19 cellular contexts compared by ENCODE assay signal in the genomic region with DNA sequence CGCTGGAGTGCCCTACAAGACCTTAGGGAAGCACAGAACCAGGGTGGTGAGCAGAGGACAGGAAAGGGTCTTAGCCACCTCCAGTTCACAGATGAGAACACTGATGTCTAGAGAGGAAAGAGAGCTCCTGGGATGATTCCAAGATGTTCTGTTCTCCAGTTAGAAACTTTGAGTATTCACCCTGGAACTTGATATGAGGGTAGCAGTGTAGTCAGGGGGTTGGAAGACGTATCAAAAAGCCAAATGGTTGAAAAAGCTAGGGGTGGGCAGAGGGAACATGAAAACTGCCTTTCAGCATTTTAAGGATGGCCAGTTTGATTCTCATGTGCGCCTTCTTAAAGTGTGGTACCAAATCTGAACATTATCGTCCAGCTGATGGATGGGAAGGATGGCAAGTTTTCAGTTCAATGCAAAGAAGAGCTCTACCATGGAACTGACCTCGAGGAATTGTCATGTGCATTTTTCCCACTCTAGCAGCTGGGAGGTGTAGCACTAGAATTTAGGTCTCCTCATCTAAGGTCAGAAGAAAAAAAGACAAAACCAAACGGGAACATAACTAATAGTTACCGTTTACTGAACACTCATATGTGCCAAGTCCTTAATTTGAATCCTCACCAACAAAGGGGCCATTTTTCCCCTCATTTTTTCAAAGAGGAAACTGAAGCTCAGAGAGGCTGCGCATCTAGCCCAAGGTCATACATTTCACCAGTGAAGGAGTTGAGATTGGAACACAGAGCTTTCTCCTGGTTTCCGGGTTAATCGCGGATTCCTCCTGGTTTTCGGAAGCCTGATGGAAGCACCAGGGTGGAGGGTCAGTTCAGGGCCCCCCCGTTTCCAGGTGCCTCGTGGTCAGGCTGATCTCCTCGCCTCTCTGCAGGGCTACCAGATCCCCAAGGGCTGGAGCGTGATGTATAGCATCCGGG. TPM values are rescaled to one million over a fixed set of nuclear protein-coding genes. Genes with fewer than 3 reads are reported as not detected.
DNase-seq lines count a peak whose midpoint lies in the region; ATAC-seq, FAIRE-seq and TF ChIP-seq lines count a peak whose summit lies in the region.
"Had no signal": no experiment of that assay in that cellular context is flagged by ENCODE, and none has a peak within 500 bp of the region (broad histone marks: within the 10 kb centered on the region; RNA-seq: fewer than 3 reads in every experiment).

No MANE protein-coding gene starts in this region.

- intact Hi-C loops in Caco-2 (cut with micrococcal nuclease; ENCODE audit: unreplicated experiment), result loop anchor here (5.0 kb wide), 1 partner anchor 60 kb away; no protein-coding TSS in a partner anchor

- H3K36me3 ChIP-seq in Caco-2 (ENCODE audit: control insufficient read depth, insufficient read depth, low read length) (no peaks in the 10 kb centered on the region), HUES64 (ENCODE audit: insufficient read depth, low read length) (no peaks in the 10 kb centered on the region), ectodermal cell (ENCODE audit: control insufficient read depth, insufficient read depth, low read length) (no peaks in the 10 kb centered on the region), neural cell (ENCODE audit: insufficient read depth, low read length) (no peaks in the 10 kb centered on the region)
- H3K36me3 ChIP-seq: upper lobe of left lung had no signal

- no peak overlapping the region for H3K27ac Mint-ChIP-seq in Caco-2 (ENCODE audit: unreplicated experiment)
- no peak overlapping the region for H3K27ac Mint-ChIP-seq in natural killer cell treated with Interleukin-12 subunit alpha and Interleukin-12 subunit beta and Interleukin-15 and Interleukin-18, amount 100 ng/mL, for 72 hours
- H3K27ac Mint-ChIP-seq: activated CD8-positive, alpha-beta T cell treated with anti-CD3 and anti-CD28 coated beads for 36 hours had no signal

- peaks cover 14% of the 10 kb centered on the region for H3K27me3 Mint-ChIP-seq in Caco-2 (ENCODE audit: insufficient read depth, unreplicated experiment)
- H3K27me3 Mint-ChIP-seq in natural killer cell treated with Interleukin-12 subunit alpha and Interleukin-12 subunit beta and Interleukin-15 and Interleukin-18, amount 100 ng/mL, for 72 hours, result peaks cover 64 to 69% of the 10 kb centered on the region in 2 donors

- 29% methylated on average over 17 of the region's 17 CpGs for WGBS in HUES64
- WGBS in ectodermal cell, 2 experiments, result 28 to 33% methylated on average over 17 of the region's 17 CpGs

- no peaks in the 10 kb centered on the region for H3K4me1 Mint-ChIP-seq in Caco-2 (ENCODE audit: low read depth, unreplicated experiment)
- peaks cover 3 to 9% of the 10 kb centered on the region in 2 donors for H3K4me1 Mint-ChIP-seq in natural killer cell treated with Interleukin-12 subunit alpha and Interleukin-12 subunit beta and Interleukin-15 and Interleukin-18, amount 100 ng/mL, for 72 hours (ENCODE audit: low read depth in 2 of 2)

- H3K4me3 ChIP-seq in Caco-2 (ENCODE audit: low read depth, low read length) (peak overlapping the region; percentile 30), HUES64 (ENCODE audit: low read length) (peak overlapping the region; percentile 46), ectodermal cell (ENCODE audit: insufficient read depth, low read depth, low read length) (peak overlapping the region; percentile 39), neural cell (ENCODE audit: low read length) (peak overlapping the region; percentile 74)
- H3K4me3 ChIP-seq: SK-N-MC, upper lobe of left lung had no signal

- no peaks in the 10 kb centered on the region for H3K9me3 Mint-ChIP-seq in Caco-2 (ENCODE audit: unreplicated experiment)
- no peaks in the 10 kb centered on the region for H3K9me3 Mint-ChIP-seq in natural killer cell treated with Interleukin-12 subunit alpha and Interleukin-12 subunit beta and Interleukin-15 and Interleukin-18, amount 100 ng/mL, for 72 hours
- H3K9me3 Mint-ChIP-seq: activated CD8-positive, alpha-beta T cell treated with anti-CD3 and anti-CD28 coated beads for 36 hours had no signal

- TF ChIP-seq CTCF in Caco-2 (IDR thresholded peaks at IDR 0.05; ENCODE audit: insufficient read depth in 1 of 2, low read depth in 1 of 2, low read length in 1 of 2, severe bottlenecking in 1 of 2, unreplicated experiment in 1 of 2), result no peak
- no peak for TF ChIP-seq CTCF in neural cell (IDR thresholded peaks at IDR 0.05; ENCODE audit: poor library complexity, severe bottlenecking)
- no peak for TF ChIP-seq CTCF in D721Med (IDR thresholded peaks at IDR 0.05; ENCODE audit: insufficient read depth, missing control alignments)

- no peak for ATAC-seq in HG03460 (IDR thresholded peaks at IDR 0.05; ENCODE audit: unreplicated experiment)
- no peak for ATAC-seq in natural killer cell treated with Interleukin-12 subunit alpha and Interleukin-12 subunit beta and Interleukin-15 and Interleukin-18, amount 100 ng/mL, for 72 hours
- ATAC-seq: activated CD8-positive, alpha-beta T cell treated with anti-CD3 and anti-CD28 coated beads for 36 hours; sciatic nerve had no signal

- peaks cover 3% of the 10 kb centered on the region; the same call in 1 of the 2 replicates for H3K27me3 ChIP-seq in Caco-2 (replicated peaks; ENCODE audit: control insufficient read depth, insufficient read depth, low read length)
- peaks cover 100% of the 10 kb centered on the region for H3K27me3 ChIP-seq in HUES64 (ENCODE audit: insufficient read depth, low read length)
- peaks cover 100% of the 10 kb centered on the region for H3K27me3 ChIP-seq in ectodermal cell (ENCODE audit: control insufficient read depth, insufficient read depth, low read length, poor library complexity, severe bottlenecking)
- peaks cover 99% of the 10 kb centered on the region for H3K27me3 ChIP-seq in neural cell (ENCODE audit: insufficient read depth, low read depth, low read length)

- peak overlapping the region; percentile 63 for H3K4me3 Mint-ChIP-seq in Caco-2 (ENCODE audit: unreplicated experiment)
- no peak overlapping the region for H3K4me3 Mint-ChIP-seq in natural killer cell treated with Interleukin-12 subunit alpha and Interleukin-12 subunit beta and Interleukin-15 and Interleukin-18, amount 100 ng/mL, for 72 hours
- H3K4me3 Mint-ChIP-seq: activated CD8-positive, alpha-beta T cell treated with anti-CD3 and anti-CD28 coated beads for 36 hours had no signal

- no peak overlapping the region for H3K9ac ChIP-seq in HUES64 (ENCODE audit: low read depth, low read length)
- peak overlapping the region; percentile 26 for H3K9ac ChIP-seq in neural cell (ENCODE audit: low read length)

- BruUV-seq in Caco-2 (replicated peaks; lab: Mats Ljungman, UMichigan), result no TSS peak

- H3K36me3 Mint-ChIP-seq in Caco-2 (ENCODE audit: insufficient read depth, unreplicated experiment), result peaks cover 6% of the 10 kb centered on the region
- H3K36me3 Mint-ChIP-seq in natural killer cell treated with Interleukin-12 subunit alpha and Interleukin-12 subunit beta and Interleukin-15 and Interleukin-18, amount 100 ng/mL, for 72 hours, result no peaks in the 10 kb centered on the region

- CTCF ChIA-PET in Caco-2 (lab: Charles Lee), result interaction anchor here (1.0 kb wide), 1 partner anchor 61 kb away, joined by 4 read pairs; no protein-coding TSS in a partner anchor

- H4K20me1 ChIP-seq in neural cell (ENCODE audit: insufficient read depth), result no peaks in the 10 kb centered on the region

- no peaks in the 10 kb centered on the region for H3K79me2 ChIP-seq in neural cell (replicated peaks; ENCODE audit: insufficient read depth, low read length)

- DNase-seq in Caco-2, result no peak
- no peak for DNase-seq in natural killer cell treated with Interleukin-12 subunit alpha and Interleukin-12 subunit beta and Interleukin-15 and Interleukin-18, amount 100 ng/mL, for 72 hours (ENCODE audit: low spot score)
- no peak for DNase-seq in D721Med (ENCODE audit: insufficient read length, low spot score)
- DNase-seq in stimulated activated CD4-positive, alpha-beta T cell treated with anti-CD3 and anti-CD28 coated beads, Interleukin-4, amount 100 ng/mL, for 24 hours, result no peak
- DNase-seq: AML-193; DMS153; GOT3; stimulated activated CD4-positive, alpha-beta T cell treated with anti-CD3 and anti-CD28 coated beads, Interleukin-4, amount 100 ng/mL, for 4 hours had no signal

- peak overlapping the region; percentile 51 for H3K4me2 ChIP-seq in neural cell (ENCODE audit: low read length)

- no peaks in the 10 kb centered on the region for H3K9me3 ChIP-seq in Caco-2
- no peaks in the 10 kb centered on the region for H3K9me3 ChIP-seq in HUES64 (ENCODE audit: insufficient read depth, low read depth, low read length)
- H3K9me3 ChIP-seq in ectodermal cell (ENCODE audit: control insufficient read depth, low read length), result no peaks in the 10 kb centered on the region
- peaks cover 4% of the 10 kb centered on the region for H3K9me3 ChIP-seq in neural cell (ENCODE audit: low read length)
- H3K9me3 ChIP-seq: upper lobe of left lung had no signal

- H2AFZ ChIP-seq in neural cell (ENCODE audit: low read depth, low read length), result no peak overlapping the region

- no peak for TF ChIP-seq RAD21 in neural cell (conservative IDR thresholded peaks at IDR 0.05)

- H3K27ac ChIP-seq in HUES64 (ENCODE audit: low read depth, low read length) (no peak overlapping the region), ectodermal cell (ENCODE audit: insufficient read depth, low read depth, low read length, poor library complexity, severe bottlenecking) (no peak overlapping the region), neural cell (ENCODE audit: low read length) (no peak overlapping the region)
- H3K27ac ChIP-seq: SK-N-MC, upper lobe of left lung had no signal

- POLR2A ChIA-PET in Caco-2 (lab: Charles Lee), result no interaction called here

- no peak for TF ChIP-seq EP300 in neural cell (conservative IDR thresholded peaks at IDR 0.05; ENCODE audit: poor library complexity, severe bottlenecking)

- H3K4me1 ChIP-seq in Caco-2 (peaks cover 6% of the 10 kb centered on the region), HUES64 (ENCODE audit: insufficient read depth, low read length) (peaks cover 13% of the 10 kb centered on the region; the same call in 1 of the 2 replicates), ectodermal cell (ENCODE audit: control insufficient read depth, insufficient read depth, low read length) (peaks cover 13% of the 10 kb centered on the region)

- no peaks in the 10 kb centered on the region for H3F3A ChIP-seq in neural cell (ENCODE audit: insufficient read depth, low read length, poor library complexity, severe bottlenecking)

- no peaks in the 10 kb centered on the region for H3K9me2 ChIP-seq in neural cell (ENCODE audit: insufficient read depth, low read length)

- no peak for FAIRE-seq in D721Med (lab: Jason Lieb, UNC)
- FAIRE-seq: TTC549 had no signal

RNA-seq across cellular contexts. Expression of a gene that starts 6.0 kb away (rescaled TPM):
- 0.82 and 0.93 TPM in 2 replicates for total RNA-seq in Caco-2 (2022)
- polyA plus RNA-seq in HUES64 (2013, experiment 1 of 2), result 30.6 TPM
- 25.4 TPM for polyA plus RNA-seq in HUES64 (2013, experiment 2 of 2)
- 60.5 TPM for polyA plus RNA-seq in ectodermal cell (2013, experiment 1 of 4)
- 28.7 TPM for polyA plus RNA-seq in ectodermal cell (2013, experiment 2 of 4)
- polyA plus RNA-seq in ectodermal cell (2013, experiment 3 of 4), result 38.5 TPM
- polyA plus RNA-seq in ectodermal cell (2013, experiment 4 of 4), result 34.6 TPM
- polyA plus RNA-seq in neural cell, result 0.64 and 0.77 TPM in 2 replicates
- not detected in 2 replicates for polyA minus RNA-seq in neural cell
- not detected for total RNA-seq in natural killer cell treated with Interleukin-12 subunit alpha and Interleukin-12 subunit beta and Interleukin-15 and Interleukin-18, amount 100 ng/mL, for 72 hours
- total RNA-seq: activated CD8-positive, alpha-beta T cell treated with anti-CD3 and anti-CD28 coated beads for 36 hours; OCI-LY7; sciatic nerve; upper lobe of left lung had no signal

RNA-seq across cellular contexts. Expression of a gene that starts 7.1 kb away (rescaled TPM):
- 0.09 and 0.16 TPM in 2 replicates for total RNA-seq in Caco-2 (2022)
- 4.1 TPM for polyA plus RNA-seq in HUES64 (2013, experiment 1 of 2)
- polyA plus RNA-seq in HUES64 (2013, experiment 2 of 2), result 5.6 TPM
- 76.8 TPM for polyA plus RNA-seq in ectodermal cell (2013, experiment 1 of 4)
- 47.8 TPM for polyA plus RNA-seq in ectodermal cell (2013, experiment 2 of 4)
- 56.7 TPM for polyA plus RNA-seq in ectodermal cell (2013, experiment 3 of 4)
- 56.4 TPM for polyA plus RNA-seq in ectodermal cell (2013, experiment 4 of 4)
- not detected in 2 replicates for polyA plus RNA-seq in neural cell
- polyA minus RNA-seq in neural cell, result 0.46 and 0.49 TPM in 2 replicates
- under 1 TPM in 1 of 2 donors, not detected in 1; 0.07 TPM for total RNA-seq in natural killer cell treated with Interleukin-12 subunit alpha and Interleukin-12 subunit beta and Interleukin-15 and Interleukin-18, amount 100 ng/mL, for 72 hours
- total RNA-seq: activated CD8-positive, alpha-beta T cell treated with anti-CD3 and anti-CD28 coated beads for 36 hours; lower leg skin had no signal
